ENCODE assay signal across 1 cellular context in the genomic region with DNA sequence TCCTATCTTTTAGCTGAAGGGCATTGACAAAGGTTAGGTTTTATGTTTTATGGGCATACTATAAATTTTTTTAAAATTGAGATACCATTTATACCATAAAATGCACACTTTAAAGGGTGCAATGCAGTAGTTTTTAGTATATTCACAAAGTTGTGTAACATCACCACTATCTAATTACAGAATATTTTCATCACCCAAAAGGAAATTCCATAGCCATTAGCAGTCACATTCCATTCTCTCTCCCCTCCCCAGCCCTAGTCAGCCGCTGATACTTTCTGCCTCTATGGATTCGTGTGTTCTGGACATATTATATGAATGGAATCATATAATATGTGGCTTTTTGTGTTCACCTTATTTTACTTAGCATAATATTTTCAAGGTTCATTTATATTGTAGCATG.
TF ChIP-seq lines count a peak whose summit lies in the region.

No MANE protein-coding gene starts in this region.

TF ChIP-seq in endothelial cell of umbilical vein, 7 proteins besides CTCF, POLR2A, EP300 and RAD21 (continued from another document):
- TF ChIP-seq JUN (IDR thresholded peaks at IDR 0.05; ENCODE audit: borderline replicate concordance, insufficient read depth, insufficient read length, low read depth), result peak; percentile 74
- no peak for TF ChIP-seq EZH2 (IDR thresholded peaks at IDR 0.05; ENCODE audit: borderline replicate concordance, low read depth, low read length, severe bottlenecking)
TF ChIP-seq in endothelial cell of umbilical vein: peak in this region for 3.
